Comparison of ENCODE assay signal across 20 cellular contexts in genomic region chr3:57570878-57571277, GRCh38. TPM values are rescaled to one million over a fixed set of nuclear protein-coding genes. Genes with fewer than 3 reads are reported as not detected.
"Had no signal": no experiment of that assay in that cellular context is flagged by ENCODE, and none has a peak within 500 bp of the region (broad histone marks: within the 10 kb centered on the region; RNA-seq: fewer than 3 reads in every experiment).

No MANE protein-coding gene starts in this region.

- DNase-seq: activated CD4-positive, alpha-beta T cell treated with anti-CD3 and anti-CD28 coated beads, Interleukin-2, amount 50 U/mL, for 48 hours; activated CD4-positive, CD25-positive, alpha-beta regulatory T cell; activated CD8-positive, alpha-beta memory T cell treated with anti-CD3 and anti-CD28 coated beads, Interleukin-2, amount 10 ng/mL, durations not matched to agents 7 days and 5 days; activated gamma-delta T cell; activated naive CD4-positive, alpha-beta T cell treated with anti-CD3 and anti-CD28 coated beads, Interleukin-2, amount 10 ng/mL, durations not matched to agents 7 days and 5 days; activated T-cell treated with anti-CD3 and anti-CD28 coated beads, Interleukin-2, amount 50 U/mL, for 48 hours; amygdala; Karpas-422; NCI-H1105 treated with DMSO at 0.1 percent for 48 hours; NCI-H1436 treated with DMSO at 0.1 percent for 48 hours; NCI-H187; NCI-H2081; NCI-H446; NCI-H524; PC-3; SIG-M5 had no signal

- H3K27ac Mint-ChIP-seq: activated naive CD4-positive, alpha-beta T cell treated with anti-CD3 and anti-CD28 coated beads, Interleukin-2, amount 10 ng/mL, durations not matched to agents 7 days and 5 days; activated T-helper 17 cell treated with anti-CD3 and anti-CD28 coated beads, Interleukin-2, amount 50 U/mL, for 72 hours had no signal

- H3K4me3 ChIP-seq: K562 had no signal

- H3K27me3 Mint-ChIP-seq: activated CD8-positive, alpha-beta memory T cell treated with anti-CD3 and anti-CD28 coated beads, Interleukin-2, amount 10 ng/mL, durations not matched to agents 7 days and 5 days; activated naive CD4-positive, alpha-beta T cell treated with anti-CD3 and anti-CD28 coated beads, Interleukin-2, amount 10 ng/mL, durations not matched to agents 7 days and 5 days; activated T-helper 17 cell treated with anti-CD3 and anti-CD28 coated beads, Interleukin-2, amount 50 U/mL, for 72 hours; brain had no signal

- H3K9me3 Mint-ChIP-seq: activated naive CD4-positive, alpha-beta T cell treated with anti-CD3 and anti-CD28 coated beads, Interleukin-2, amount 10 ng/mL, durations not matched to agents 7 days and 5 days; activated T-helper 17 cell treated with anti-CD3 and anti-CD28 coated beads, Interleukin-2, amount 50 U/mL, for 72 hours; brain had no signal

- ATAC-seq: activated CD8-positive, alpha-beta memory T cell treated with anti-CD3 and anti-CD28 coated beads, Interleukin-2, amount 10 ng/mL, durations not matched to agents 7 days and 5 days; activated T-helper 17 cell treated with anti-CD3 and anti-CD28 coated beads, Interleukin-2, amount 50 U/mL, for 72 hours; K562; PC-3 had no signal

- H3K4me3 Mint-ChIP-seq: activated CD8-positive, alpha-beta memory T cell treated with anti-CD3 and anti-CD28 coated beads, Interleukin-2, amount 10 ng/mL, durations not matched to agents 7 days and 5 days; activated naive CD4-positive, alpha-beta T cell treated with anti-CD3 and anti-CD28 coated beads, Interleukin-2, amount 10 ng/mL, durations not matched to agents 7 days and 5 days; activated T-helper 17 cell treated with anti-CD3 and anti-CD28 coated beads, Interleukin-2, amount 50 U/mL, for 72 hours; brain had no signal

- H3K4me1 Mint-ChIP-seq: activated naive CD4-positive, alpha-beta T cell treated with anti-CD3 and anti-CD28 coated beads, Interleukin-2, amount 10 ng/mL, durations not matched to agents 7 days and 5 days had no signal

RNA-seq across cellular contexts. Expression of gene DNAH12, which starts 26.7 kb away (rescaled TPM):
- total RNA-seq: T-helper 2 cell treated with Interferon-gamma antibody and Interleukin-4, amounts not matched to agents 100 ng/mL and 5 ng/mL, for 36 hours had no signal
